Comparison of ENCODE assay signal across 8 cellular contexts in the genomic region with DNA sequence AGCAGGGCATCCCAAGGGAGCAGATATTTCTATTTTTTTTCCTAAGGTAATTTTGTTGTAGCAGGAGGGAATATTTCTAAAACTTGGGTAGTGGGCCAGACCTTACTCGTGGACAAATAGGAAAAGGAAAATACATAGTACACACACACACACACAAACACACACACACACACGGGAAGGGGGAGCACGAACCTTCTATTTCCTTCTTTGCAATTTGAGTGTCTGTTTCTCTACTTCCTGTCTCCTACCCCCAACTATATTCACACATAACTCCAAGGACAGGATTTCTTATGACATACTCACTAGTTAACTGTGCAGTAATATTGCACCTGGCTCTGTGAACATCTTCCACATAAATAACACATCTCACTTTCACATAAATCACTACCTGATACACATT. TPM values are rescaled to one million over a fixed set of nuclear protein-coding genes. Genes with fewer than 3 reads are reported as not detected.
A peak's percentile ranks its signal among the peaks of the same experiment; 100 is the strongest.
DNase-seq lines count a peak whose midpoint lies in the region; ATAC-seq lines count a peak whose summit lies in the region.

No MANE protein-coding gene starts in this region.

- H3K9ac ChIP-seq in BLaER1, result peak overlapping the region; percentile 99
- H3K9ac ChIP-seq in Karpas-422 (ENCODE audit: low read length), result peak overlapping the region; percentile 79

- H3K27me3 Mint-ChIP-seq in natural killer cell treated with Interleukin-12 subunit alpha and Interleukin-12 subunit beta and Interleukin-15 and Interleukin-18, amount 100 ng/mL, for 72 hours, result no peaks in the 10 kb centered on the region

- peak overlapping the region; percentile 83 for H3K4me3 ChIP-seq in BLaER1
- peak overlapping the region; percentile 76; the same call in 1 of the 2 replicates for H3K4me3 ChIP-seq in Karpas-422 (ENCODE audit: low read length)

- ATAC-seq in natural killer cell treated with Interleukin-12 subunit alpha and Interleukin-12 subunit beta and Interleukin-15 and Interleukin-18, amount 100 ng/mL, for 72 hours, result no peak
- ATAC-seq in sciatic nerve (no peak), HG03460 (IDR thresholded peaks at IDR 0.05; ENCODE audit: unreplicated experiment) (no peak), GM19328 (IDR thresholded peaks at IDR 0.05; ENCODE audit: unreplicated experiment) (no peak)

- peak overlapping the region; percentile 80 to 90 for H3K27ac Mint-ChIP-seq in natural killer cell treated with Interleukin-12 subunit alpha and Interleukin-12 subunit beta and Interleukin-15 and Interleukin-18, amount 100 ng/mL, for 72 hours

- H3K4me1 ChIP-seq in BLaER1 (peaks cover 67% of the 10 kb centered on the region), Karpas-422 (ENCODE audit: low read length) (peaks cover 59% of the 10 kb centered on the region)

- intact Hi-C loops in sciatic nerve (cut with DNase I), result no loop called here

- H3K27me3 ChIP-seq in BLaER1 (no peaks in the 10 kb centered on the region), Karpas-422 (ENCODE audit: low read length) (no peaks in the 10 kb centered on the region)

- H3K79me2 ChIP-seq in Karpas-422 (ENCODE audit: low read length), result peaks cover 75% of the 10 kb centered on the region

- H3K27ac ChIP-seq in BLaER1, result peak overlapping the region; percentile 99
- H3K27ac ChIP-seq in Karpas-422 (ENCODE audit: low read length), result peak overlapping the region; percentile 67

- no peak for DNase-seq in Karpas-422
- DNase-seq in central memory CD4-positive, alpha-beta T cell, result peak; percentile 23
- no peak for DNase-seq in natural killer cell treated with Interleukin-12 subunit alpha and Interleukin-12 subunit beta and Interleukin-15 and Interleukin-18, amount 100 ng/mL, for 72 hours (ENCODE audit: low spot score)
- no peak for DNase-seq in NCI-H774 (lab: John Stamatoyannopoulos, UW)
- DNase-seq in sciatic nerve (ENCODE audit: low spot score), result no peak

- H3K4me3 Mint-ChIP-seq in natural killer cell treated with Interleukin-12 subunit alpha and Interleukin-12 subunit beta and Interleukin-15 and Interleukin-18, amount 100 ng/mL, for 72 hours, result peak overlapping the region; percentile 82

- H3K36me3 Mint-ChIP-seq in natural killer cell treated with Interleukin-12 subunit alpha and Interleukin-12 subunit beta and Interleukin-15 and Interleukin-18, amount 100 ng/mL, for 72 hours, result no peaks in the 10 kb centered on the region

- no peaks in the 10 kb centered on the region for H3K9me3 Mint-ChIP-seq in natural killer cell treated with Interleukin-12 subunit alpha and Interleukin-12 subunit beta and Interleukin-15 and Interleukin-18, amount 100 ng/mL, for 72 hours

- H3K9me2 ChIP-seq in Karpas-422 (replicated peaks; ENCODE audit: insufficient read depth, low read length), result no peaks in the 10 kb centered on the region

- H2AFZ ChIP-seq in Karpas-422 (ENCODE audit: low read length), result no peak overlapping the region

- peak overlapping the region; percentile 98 for H3K4me2 ChIP-seq in BLaER1
- peak overlapping the region; percentile 76 for H3K4me2 ChIP-seq in Karpas-422 (ENCODE audit: low read depth, low read length, poor library complexity, severe bottlenecking)

- H3K36me3 ChIP-seq in BLaER1, result peaks cover 16% of the 10 kb centered on the region
- H3K36me3 ChIP-seq in Karpas-422 (ENCODE audit: insufficient read depth, low read length), result no peaks in the 10 kb centered on the region

- H3K9me3 ChIP-seq in BLaER1, result no peaks in the 10 kb centered on the region
- H3K9me3 ChIP-seq in Karpas-422 (ENCODE audit: low read length), result no peaks in the 10 kb centered on the region

- peaks cover 58% of the 10 kb centered on the region for H4K20me1 ChIP-seq in BLaER1
- no peaks in the 10 kb centered on the region for H4K20me1 ChIP-seq in Karpas-422 (ENCODE audit: insufficient read depth, low read depth, low read length)

- peaks cover 50 to 55% of the 10 kb centered on the region in 2 donors for H3K4me1 Mint-ChIP-seq in natural killer cell treated with Interleukin-12 subunit alpha and Interleukin-12 subunit beta and Interleukin-15 and Interleukin-18, amount 100 ng/mL, for 72 hours (ENCODE audit: low read depth in 2 of 2)

RNA-seq across cellular contexts. Expression of a gene that starts 4.4 kb away (rescaled TPM):
- total RNA-seq in Karpas-422 (2014; rRNA removed; shearing (Covaris generic); ENCODE audit: low replicate concordance), result 24.7 and 34.5 TPM in 2 replicates
- total RNA-seq in natural killer cell treated with Interleukin-12 subunit alpha and Interleukin-12 subunit beta and Interleukin-15 and Interleukin-18, amount 100 ng/mL, for 72 hours, result 10 to 100 TPM; 61.8 to 87.9 TPM
- 64.3 TPM for total RNA-seq in sciatic nerve

RNA-seq across cellular contexts. Expression of a gene that starts 17.1 kb away (rescaled TPM):
- total RNA-seq in Karpas-422 (2014; rRNA removed; shearing (Covaris generic); ENCODE audit: low replicate concordance), result 8.6 and 10.2 TPM in 2 replicates
- 100 to 1,000 TPM in 1 of 2 donors, 10 to 100 TPM in 1; 56.3 to 134 TPM for total RNA-seq in natural killer cell treated with Interleukin-12 subunit alpha and Interleukin-12 subunit beta and Interleukin-15 and Interleukin-18, amount 100 ng/mL, for 72 hours
- 45.6 TPM for total RNA-seq in sciatic nerve

RNA-seq across cellular contexts. Expression of a gene that starts 36.4 kb away (rescaled TPM):
- total RNA-seq in Karpas-422 (2014; rRNA removed; shearing (Covaris generic); ENCODE audit: low replicate concordance), result 22.6 and 37.6 TPM in 2 replicates
- total RNA-seq in natural killer cell treated with Interleukin-12 subunit alpha and Interleukin-12 subunit beta and Interleukin-15 and Interleukin-18, amount 100 ng/mL, for 72 hours, result 100 to 1,000 TPM in 1 of 2 donors, 10 to 100 TPM in 1; 98.9 to 172 TPM
- total RNA-seq in sciatic nerve, result 46.7 TPM

RNA-seq across cellular contexts. Expression of a gene that starts 50.6 kb away (rescaled TPM):
- total RNA-seq in Karpas-422 (2014; rRNA removed; shearing (Covaris generic); ENCODE audit: low replicate concordance), result 7.1 and 19.4 TPM in 2 replicates
- 10 to 100 TPM; 25.0 to 28.6 TPM for total RNA-seq in natural killer cell treated with Interleukin-12 subunit alpha and Interleukin-12 subunit beta and Interleukin-15 and Interleukin-18, amount 100 ng/mL, for 72 hours
- total RNA-seq in sciatic nerve, result 14.0 TPM

RNA-seq across cellular contexts. Expression of a gene that starts 59.8 kb away (rescaled TPM):
- 3.7 and 4.1 TPM in 2 replicates for total RNA-seq in Karpas-422 (2014; rRNA removed; shearing (Covaris generic); ENCODE audit: low replicate concordance)
- 10 to 100 TPM; 36.5 to 39.3 TPM for total RNA-seq in natural killer cell treated with Interleukin-12 subunit alpha and Interleukin-12 subunit beta and Interleukin-15 and Interleukin-18, amount 100 ng/mL, for 72 hours
- total RNA-seq in sciatic nerve, result 30.9 TPM
